Comparison of ENCODE assay signal across 9 cellular contexts in genomic region chr4:54092405-54092759, GRCh38. TPM values are rescaled to one million over a fixed set of nuclear protein-coding genes. Genes with fewer than 3 reads are reported as not detected.
A peak's percentile ranks its signal among the peaks of the same experiment; 100 is the strongest.
DNase-seq lines count a peak whose midpoint lies in the region; ATAC-seq and TF ChIP-seq lines count a peak whose summit lies in the region.
"Had no signal": no experiment of that assay in that cellular context is flagged by ENCODE, and none has a peak within 500 bp of the region (broad histone marks: within the 10 kb centered on the region; RNA-seq: fewer than 3 reads in every experiment).

No MANE protein-coding gene starts in this region.

- H3K36me3 ChIP-seq in SK-N-SH (replicated peaks in 1 of 2; ENCODE audit: control insufficient read depth in 1 of 2, insufficient read depth in 2 of 2, low read length in 1 of 2) (no peaks in the 10 kb centered on the region), iPS-18a (ENCODE audit: control insufficient read depth, low read depth, low read length) (no peaks in the 10 kb centered on the region)

- H3F3A ChIP-seq in SK-N-SH (replicated peaks; ENCODE audit: insufficient read depth) = no peaks in the 10 kb centered on the region

- no peaks in the 10 kb centered on the region for H3K9me3 ChIP-seq in SK-N-SH
- H3K9me3 ChIP-seq in iPS-18a (ENCODE audit: control insufficient read depth, low read depth, low read length) = no peaks in the 10 kb centered on the region

- H3K27ac Mint-ChIP-seq in activated CD8-positive, alpha-beta T cell treated with anti-CD3 and anti-CD28 coated beads, Interleukin-2, amount 10 ng/mL, durations not matched to agents 7 days and 5 days = no peak overlapping the region
- no peak overlapping the region for H3K27ac Mint-ChIP-seq in stimulated activated memory B cell treated with anti-CD40 and anti-IgM and Interleukin-4, amounts not matched to agents 10 μg/mL and 1 μg/mL and 100 μg/mL, for 72 hours

- no peak for DNase-seq in SK-N-SH
- DNase-seq in activated CD8-positive, alpha-beta T cell treated with anti-CD3 and anti-CD28 coated beads, Interleukin-2, amount 10 ng/mL, durations not matched to agents 7 days and 5 days = no peak
- no peak for DNase-seq in NCI-H748 (lab: John Stamatoyannopoulos, UW; ENCODE audit: unreplicated experiment)
- DNase-seq in activated effector memory CD4-positive, alpha-beta T cell treated with Interleukin-2 at 50 U/mL for 16 hours = no peak
- no peak for DNase-seq in activated CD4-positive, CD25-positive, alpha-beta regulatory T cell treated with anti-CD3 and anti-CD28 coated beads, Interleukin-2, amount 50 U/mL, for 72 hours
- DNase-seq: NK-92 treated with Interleukin-12 subunit alpha and Interleukin-12 subunit beta, amount 100 ng/mL, for 24 hours had no signal

- no peaks in the 10 kb centered on the region for H3K79me2 ChIP-seq in SK-N-SH (ENCODE audit: insufficient read depth)

- peak overlapping the region; percentile 87 for H3K4me3 Mint-ChIP-seq in activated CD8-positive, alpha-beta T cell treated with anti-CD3 and anti-CD28 coated beads, Interleukin-2, amount 10 ng/mL, durations not matched to agents 7 days and 5 days
- H3K4me3 Mint-ChIP-seq in stimulated activated memory B cell treated with anti-CD40 and anti-IgM and Interleukin-4, amounts not matched to agents 10 μg/mL and 1 μg/mL and 100 μg/mL, for 72 hours = peak overlapping the region; percentile 79

- H3K36me3 Mint-ChIP-seq in activated CD8-positive, alpha-beta T cell treated with anti-CD3 and anti-CD28 coated beads, Interleukin-2, amount 10 ng/mL, durations not matched to agents 7 days and 5 days (ENCODE audit: low read depth) = no peaks in the 10 kb centered on the region
- H3K36me3 Mint-ChIP-seq in stimulated activated memory B cell treated with anti-CD40 and anti-IgM and Interleukin-4, amounts not matched to agents 10 μg/mL and 1 μg/mL and 100 μg/mL, for 72 hours = no peaks in the 10 kb centered on the region

- no peaks in the 10 kb centered on the region for H3K9me3 Mint-ChIP-seq in activated CD8-positive, alpha-beta T cell treated with anti-CD3 and anti-CD28 coated beads, Interleukin-2, amount 10 ng/mL, durations not matched to agents 7 days and 5 days (ENCODE audit: insufficient read depth)
- no peaks in the 10 kb centered on the region for H3K9me3 Mint-ChIP-seq in stimulated activated memory B cell treated with anti-CD40 and anti-IgM and Interleukin-4, amounts not matched to agents 10 μg/mL and 1 μg/mL and 100 μg/mL, for 72 hours

- ATAC-seq in SK-N-SH treated with all-trans-retinoic acid at 6 μM for 48 hours = no peak
- ATAC-seq in activated CD8-positive, alpha-beta T cell treated with anti-CD3 and anti-CD28 coated beads, Interleukin-2, amount 10 ng/mL, durations not matched to agents 7 days and 5 days = no peak
- ATAC-seq in stimulated activated memory B cell treated with anti-CD40 and anti-IgM and Interleukin-4, amounts not matched to agents 10 μg/mL and 1 μg/mL and 100 μg/mL, for 72 hours = no peak

- no peak for TF ChIP-seq RAD21 in SK-N-SH (IDR thresholded peaks at IDR 0.05; ENCODE audit: low read length)

- H3K4me1 ChIP-seq in SK-N-SH (ENCODE audit: control insufficient read depth in 1 of 2, insufficient read depth in 2 of 2, low read depth in 1 of 2, low read length in 1 of 2) (peaks cover 0 to 10% of the 10 kb centered on the region in 2 experiments; a peak in 2 of 4 replicates), iPS-18a (ENCODE audit: control insufficient read depth, low read depth, low read length) (peaks cover 47% of the 10 kb centered on the region)

- TF ChIP-seq CTCF in SK-N-SH (IDR thresholded peaks at IDR 0.05) = no peak

- no peak for TF ChIP-seq EP300 in SK-N-SH (IDR thresholded peaks at IDR 0.05; ENCODE audit: borderline replicate concordance in 1 of 2, low read depth in 1 of 2, low read length in 1 of 2)

- peak overlapping the region; percentile 93; the same call in 1 of the 2 replicates for H2AFZ ChIP-seq in SK-N-SH (ENCODE audit: low read depth)

- CTCF ChIA-PET in SK-N-SH (lab: Yijun Ruan, JAX) = no interaction called here
- CTCF ChIA-PET in activated CD8-positive, alpha-beta T cell treated with anti-CD3 and anti-CD28 coated beads, Interleukin-2, amount 10 ng/mL, durations not matched to agents 7 days and 5 days (lab: Charles Lee) = no interaction called here

- H3K27ac ChIP-seq in SK-N-SH (ENCODE audit: low read depth in 2 of 2, low read length in 1 of 2) = no peak overlapping the region
- no peak overlapping the region for H3K27ac ChIP-seq in iPS-18a (ENCODE audit: low read length)

- peak overlapping the region; percentile 86 for H3K4me2 ChIP-seq in SK-N-SH

- peaks cover 24% of the 10 kb centered on the region for H3K4me1 Mint-ChIP-seq in activated CD8-positive, alpha-beta T cell treated with anti-CD3 and anti-CD28 coated beads, Interleukin-2, amount 10 ng/mL, durations not matched to agents 7 days and 5 days (ENCODE audit: low read depth)
- peaks cover 34% of the 10 kb centered on the region for H3K4me1 Mint-ChIP-seq in stimulated activated memory B cell treated with anti-CD40 and anti-IgM and Interleukin-4, amounts not matched to agents 10 μg/mL and 1 μg/mL and 100 μg/mL, for 72 hours

- 42% methylated on average over 6 of the region's 6 CpGs for WGBS in SK-N-SH (ENCODE audit: low lambda C conversion rate)

- H4K20me1 ChIP-seq in SK-N-SH (ENCODE audit: insufficient read depth) = no peaks in the 10 kb centered on the region

- H3K27me3 Mint-ChIP-seq in activated CD8-positive, alpha-beta T cell treated with anti-CD3 and anti-CD28 coated beads, Interleukin-2, amount 10 ng/mL, durations not matched to agents 7 days and 5 days (ENCODE audit: low read depth) = peaks cover 73% of the 10 kb centered on the region
- H3K27me3 Mint-ChIP-seq in stimulated activated memory B cell treated with anti-CD40 and anti-IgM and Interleukin-4, amounts not matched to agents 10 μg/mL and 1 μg/mL and 100 μg/mL, for 72 hours = peaks cover 78% of the 10 kb centered on the region

- peak overlapping the region; percentile 33; the same call in 1 of the 2 replicates for H3K9ac ChIP-seq in SK-N-SH
- no peak overlapping the region for H3K9ac ChIP-seq in iPS-18a (ENCODE audit: low read length)

- H3K9me2 ChIP-seq in SK-N-SH = no peaks in the 10 kb centered on the region

- H3K4me3 ChIP-seq in SK-N-SH (ENCODE audit: low read depth in 2 of 2, low read length in 1 of 2) = peak overlapping the region; percentile 54 to 71
- peak overlapping the region; percentile 64 for H3K4me3 ChIP-seq in iPS-18a (ENCODE audit: low read length)

- H3K27me3 ChIP-seq in SK-N-SH (ENCODE audit: insufficient read depth) (peaks cover 15% of the 10 kb centered on the region; the same call in 1 of the 2 replicates), iPS-18a (ENCODE audit: control insufficient read depth, insufficient read depth, low read length) (peaks cover 94% of the 10 kb centered on the region)

- POLR2A ChIA-PET in SK-N-SH (lab: Yijun Ruan, JAX) = no interaction called here
- POLR2A ChIA-PET in activated CD8-positive, alpha-beta T cell treated with anti-CD3 and anti-CD28 coated beads, Interleukin-2, amount 10 ng/mL, durations not matched to agents 7 days and 5 days (lab: Charles Lee) = no interaction called here

TF ChIP-seq in SK-N-SH, 30 proteins besides CTCF, POLR2A, EP300 and RAD21 (continues in another document):
- no peak for TF ChIP-seq NRF1 (IDR thresholded peaks at IDR 0.05; ENCODE audit: low read depth, low read length)
- TF ChIP-seq, protein P1, sequence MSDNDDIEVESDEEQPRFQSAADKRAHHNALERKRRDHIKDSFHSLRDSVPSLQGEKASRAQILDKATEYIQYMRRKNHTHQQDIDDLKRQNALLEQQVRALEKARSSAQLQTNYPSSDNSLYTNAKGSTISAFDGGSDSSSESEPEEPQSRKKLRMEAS (IDR thresholded peaks at IDR 0.05; ENCODE audit: low read depth) = no peak
- no peak for TF ChIP-seq TCF12 (IDR thresholded peaks at IDR 0.05)
- TF ChIP-seq GATA2 (CRISPR knock-in tag; IDR thresholded peaks at IDR 0.05) = no peak
- TF ChIP-seq USF2 (IDR thresholded peaks at IDR 0.05; ENCODE audit: borderline replicate concordance, low read depth, low read length) = no peak
- no peak for TF ChIP-seq CHD2 (IDR thresholded peaks at IDR 0.05; ENCODE audit: low read length, partially characterized antibody)

TF ChIP-seq in SK-N-SH treated with all-trans-retinoic acid at 6 μM for 48 hours, 23 proteins besides CTCF, POLR2A, EP300 and RAD21 (continues in another document):
- no peak for TF ChIP-seq ZC3H10 (CRISPR knock-in tag; IDR thresholded peaks at IDR 0.05)
- TF ChIP-seq ZFP30 (CRISPR knock-in tag; IDR thresholded peaks at IDR 0.05) = no peak
- TF ChIP-seq ZNF70 (CRISPR knock-in tag; IDR thresholded peaks at IDR 0.05) = no peak
- TF ChIP-seq GLIS3 (CRISPR knock-in tag; IDR thresholded peaks at IDR 0.05) = no peak
- TF ChIP-seq CSRNP3 (CRISPR knock-in tag; IDR thresholded peaks at IDR 0.05) = no peak
- no peak for TF ChIP-seq PPARA (CRISPR knock-in tag; IDR thresholded peaks at IDR 0.05; ENCODE audit: borderline replicate concordance)

RNA-seq across cellular contexts. Expression of gene GSX2, which starts 7.6 kb away (rescaled TPM):
- 0.02 and 0.41 TPM in 2 replicates for polyA plus RNA-seq in SK-N-SH (2012; rRNA removed)
- polyA plus RNA-seq in SK-N-SH (2012; cell fraction: cytosol; rRNA removed) = 0.21 TPM in 1 of 2 replicates, not detected in the other
- polyA plus RNA-seq in SK-N-SH (2012; cell fraction: nucleus; rRNA removed) = 0.06 TPM in 1 of 2 replicates, not detected in the other
- total RNA-seq in activated CD8-positive, alpha-beta T cell treated with anti-CD3 and anti-CD28 coated beads, Interleukin-2, amount 10 ng/mL, durations not matched to agents 7 days and 5 days = not detected

RNA-seq across cellular contexts. Expression of gene CHIC2, which starts 28.0 kb away (rescaled TPM):
- polyA plus RNA-seq in SK-N-SH (2012; rRNA removed) = 24.1 and 26.8 TPM in 2 replicates
- polyA plus RNA-seq in SK-N-SH (2012; cell fraction: cytosol; rRNA removed) = 26.7 and 33.2 TPM in 2 replicates
- 14.1 and 14.5 TPM in 2 replicates for polyA plus RNA-seq in SK-N-SH (2012; cell fraction: nucleus; rRNA removed)
- 10 to 100 TPM; 14.6 to 17.1 TPM for total RNA-seq in activated CD8-positive, alpha-beta T cell treated with anti-CD3 and anti-CD28 coated beads, Interleukin-2, amount 10 ng/mL, durations not matched to agents 7 days and 5 days
